1 cellular context compared by ENCODE assay signal in the genomic region with DNA sequence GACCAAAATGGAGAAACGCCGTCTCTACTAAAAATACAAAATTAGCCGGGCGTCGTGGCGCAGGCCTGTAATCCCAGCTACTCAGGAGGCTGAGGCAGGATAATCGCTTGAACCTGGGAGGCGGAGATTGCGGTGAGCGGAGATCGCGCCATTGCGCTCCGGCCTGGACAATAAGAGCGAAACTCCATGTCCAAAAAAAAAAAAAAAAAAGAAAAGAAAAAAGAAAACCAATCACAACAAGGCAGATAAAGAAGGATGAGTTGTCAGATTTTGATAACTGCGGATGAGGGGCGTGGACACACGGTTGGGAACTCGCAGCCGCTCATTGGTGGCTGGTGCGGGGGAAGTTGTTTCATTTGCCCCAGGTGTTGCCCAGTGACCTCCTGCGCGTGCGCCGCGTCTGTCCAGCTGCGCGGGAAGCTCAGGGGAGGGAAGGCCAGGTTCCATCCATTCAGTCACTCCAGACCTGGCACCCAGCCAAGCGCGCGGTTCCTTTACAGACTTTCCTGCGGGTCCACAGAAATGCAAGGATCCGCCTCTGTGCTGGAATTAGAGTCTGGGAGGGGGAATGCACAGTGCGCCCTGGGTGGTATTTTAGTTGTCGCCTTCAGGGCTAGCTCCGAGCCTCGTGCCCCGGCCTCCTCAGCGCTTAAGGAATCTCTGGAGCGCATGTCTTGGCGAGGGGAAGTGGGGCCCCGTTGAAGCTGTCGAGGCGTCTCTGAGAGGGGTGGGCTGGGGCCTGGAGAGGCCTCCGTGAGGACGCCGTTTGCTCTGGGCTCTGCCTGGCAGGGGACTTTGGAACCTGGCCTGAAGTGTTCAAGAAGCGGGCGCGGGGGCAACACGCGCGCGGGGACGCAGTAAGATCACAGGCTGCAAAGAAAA.
A peak's percentile ranks its signal among the peaks of the same experiment; 100 is the strongest.
TF ChIP-seq lines count a peak whose summit lies in the region.

No MANE protein-coding gene starts in this region.

TF ChIP-seq in K562, 482 proteins besides CTCF, POLR2A, EP300 and RAD21 (continued from another document and continues in another):
- TF ChIP-seq DPF2 (IDR thresholded peaks at IDR 0.05) = peak; percentile 44
- 0 out of 3 replicates have a peak, but pooled peaks of 1 of the 2 experiments have one; percentile 74 for TF ChIP-seq CBX3 (IDR thresholded peaks at IDR 0.05; ENCODE audit: borderline replicate concordance in 1 of 2, low read length in 2 of 2)
- TF ChIP-seq HOXB6 (CRISPR knock-in tag; IDR thresholded peaks at IDR 0.05; ENCODE audit: borderline replicate concordance) = no peak
- TF ChIP-seq, protein P1, sequence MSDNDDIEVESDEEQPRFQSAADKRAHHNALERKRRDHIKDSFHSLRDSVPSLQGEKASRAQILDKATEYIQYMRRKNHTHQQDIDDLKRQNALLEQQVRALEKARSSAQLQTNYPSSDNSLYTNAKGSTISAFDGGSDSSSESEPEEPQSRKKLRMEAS (CRISPR knock-in tag; IDR thresholded peaks at IDR 0.05) = peak; percentile 95
- peak; percentile 84; the same call in 1 of the 2 replicates for TF ChIP-seq FOXK1 (CRISPR knock-in tag; IDR thresholded peaks at IDR 0.05; ENCODE audit: borderline replicate concordance)
- no peak for TF ChIP-seq MCM2 (IDR thresholded peaks at IDR 0.05; ENCODE audit: low read depth)
- TF ChIP-seq ZEB2 (IDR thresholded peaks at IDR 0.05) = no peak
- TF ChIP-seq, protein P2, sequence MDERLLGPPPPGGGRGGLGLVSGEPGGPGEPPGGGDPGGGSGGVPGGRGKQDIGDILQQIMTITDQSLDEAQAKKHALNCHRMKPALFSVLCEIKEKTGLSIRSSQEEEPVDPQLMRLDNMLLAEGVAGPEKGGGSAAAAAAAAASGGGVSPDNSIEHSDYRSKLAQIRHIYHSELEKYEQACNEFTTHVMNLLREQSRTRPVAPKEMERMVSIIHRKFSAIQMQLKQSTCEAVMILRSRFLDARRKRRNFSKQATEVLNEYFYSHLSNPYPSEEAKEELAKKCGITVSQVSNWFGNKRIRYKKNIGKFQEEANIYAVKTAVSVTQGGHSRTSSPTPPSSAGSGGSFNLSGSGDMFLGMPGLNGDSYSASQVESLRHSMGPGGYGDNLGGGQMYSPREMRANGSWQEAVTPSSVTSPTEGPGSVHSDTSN (CRISPR knock-in tag; IDR thresholded peaks at IDR 0.05; ENCODE audit: low read depth) = no peak
- TF ChIP-seq, protein P2 (tag; conservative IDR thresholded peaks at IDR 0.05; ENCODE audit: low read depth) = no peak
- TF ChIP-seq CREB1 (IDR thresholded peaks at IDR 0.05) = peak; percentile 31; the same call in 1 of the 2 replicates
- no peak for TF ChIP-seq CREB1 (CRISPR knock-in tag; IDR thresholded peaks at IDR 0.05)
- TF ChIP-seq MYC (IDR thresholded peaks at IDR 0.05; ENCODE audit: low read depth, low read length) = peak; percentile 73
- peak; percentile 79; the same call in 1 of the 2 replicates for TF ChIP-seq MYC (CRISPR knock-in tag; IDR thresholded peaks at IDR 0.05; ENCODE audit: borderline replicate concordance, low read depth)
- peak; percentile 34 for TF ChIP-seq RBM39 (optimal IDR thresholded peaks at IDR 0.05; ENCODE audit: low read depth, low read length)
- 0 out of 2 replicates have a peak, but pooled peaks have one; percentile 7 for TF ChIP-seq CEBPG (CRISPR knock-in tag; IDR thresholded peaks at IDR 0.05)
- no peak for TF ChIP-seq CEBPG (tag; conservative IDR thresholded peaks at IDR 0.05 in 1 of 2, IDR thresholded peaks at IDR 0.05 in 1 of 2)
- peak; percentile 60 for TF ChIP-seq C11orf30 (IDR thresholded peaks at IDR 0.05; ENCODE audit: low read depth)
- TF ChIP-seq, protein P3, sequence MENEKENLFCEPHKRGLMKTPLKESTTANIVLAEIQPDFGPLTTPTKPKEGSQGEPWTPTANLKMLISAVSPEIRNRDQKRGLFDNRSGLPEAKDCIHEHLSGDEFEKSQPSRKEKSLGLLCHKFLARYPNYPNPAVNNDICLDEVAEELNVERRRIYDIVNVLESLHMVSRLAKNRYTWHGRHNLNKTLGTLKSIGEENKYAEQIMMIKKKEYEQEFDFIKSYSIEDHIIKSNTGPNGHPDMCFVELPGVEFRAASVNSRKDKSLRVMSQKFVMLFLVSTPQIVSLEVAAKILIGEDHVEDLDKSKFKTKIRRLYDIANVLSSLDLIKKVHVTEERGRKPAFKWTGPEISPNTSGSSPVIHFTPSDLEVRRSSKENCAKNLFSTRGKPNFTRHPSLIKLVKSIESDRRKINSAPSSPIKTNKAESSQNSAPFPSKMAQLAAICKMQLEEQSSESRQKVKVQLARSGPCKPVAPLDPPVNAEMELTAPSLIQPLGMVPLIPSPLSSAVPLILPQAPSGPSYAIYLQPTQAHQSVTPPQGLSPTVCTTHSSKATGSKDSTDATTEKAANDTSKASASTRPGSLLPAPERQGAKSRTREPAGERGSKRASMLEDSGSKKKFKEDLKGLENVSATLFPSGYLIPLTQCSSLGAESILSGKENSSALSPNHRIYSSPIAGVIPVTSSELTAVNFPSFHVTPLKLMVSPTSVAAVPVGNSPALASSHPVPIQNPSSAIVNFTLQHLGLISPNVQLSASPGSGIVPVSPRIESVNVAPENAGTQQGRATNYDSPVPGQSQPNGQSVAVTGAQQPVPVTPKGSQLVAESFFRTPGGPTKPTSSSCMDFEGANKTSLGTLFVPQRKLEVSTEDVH (IDR thresholded peaks at IDR 0.05; ENCODE audit: low read depth, partially characterized antibody) = peak; percentile 74
- TF ChIP-seq, protein P4, sequence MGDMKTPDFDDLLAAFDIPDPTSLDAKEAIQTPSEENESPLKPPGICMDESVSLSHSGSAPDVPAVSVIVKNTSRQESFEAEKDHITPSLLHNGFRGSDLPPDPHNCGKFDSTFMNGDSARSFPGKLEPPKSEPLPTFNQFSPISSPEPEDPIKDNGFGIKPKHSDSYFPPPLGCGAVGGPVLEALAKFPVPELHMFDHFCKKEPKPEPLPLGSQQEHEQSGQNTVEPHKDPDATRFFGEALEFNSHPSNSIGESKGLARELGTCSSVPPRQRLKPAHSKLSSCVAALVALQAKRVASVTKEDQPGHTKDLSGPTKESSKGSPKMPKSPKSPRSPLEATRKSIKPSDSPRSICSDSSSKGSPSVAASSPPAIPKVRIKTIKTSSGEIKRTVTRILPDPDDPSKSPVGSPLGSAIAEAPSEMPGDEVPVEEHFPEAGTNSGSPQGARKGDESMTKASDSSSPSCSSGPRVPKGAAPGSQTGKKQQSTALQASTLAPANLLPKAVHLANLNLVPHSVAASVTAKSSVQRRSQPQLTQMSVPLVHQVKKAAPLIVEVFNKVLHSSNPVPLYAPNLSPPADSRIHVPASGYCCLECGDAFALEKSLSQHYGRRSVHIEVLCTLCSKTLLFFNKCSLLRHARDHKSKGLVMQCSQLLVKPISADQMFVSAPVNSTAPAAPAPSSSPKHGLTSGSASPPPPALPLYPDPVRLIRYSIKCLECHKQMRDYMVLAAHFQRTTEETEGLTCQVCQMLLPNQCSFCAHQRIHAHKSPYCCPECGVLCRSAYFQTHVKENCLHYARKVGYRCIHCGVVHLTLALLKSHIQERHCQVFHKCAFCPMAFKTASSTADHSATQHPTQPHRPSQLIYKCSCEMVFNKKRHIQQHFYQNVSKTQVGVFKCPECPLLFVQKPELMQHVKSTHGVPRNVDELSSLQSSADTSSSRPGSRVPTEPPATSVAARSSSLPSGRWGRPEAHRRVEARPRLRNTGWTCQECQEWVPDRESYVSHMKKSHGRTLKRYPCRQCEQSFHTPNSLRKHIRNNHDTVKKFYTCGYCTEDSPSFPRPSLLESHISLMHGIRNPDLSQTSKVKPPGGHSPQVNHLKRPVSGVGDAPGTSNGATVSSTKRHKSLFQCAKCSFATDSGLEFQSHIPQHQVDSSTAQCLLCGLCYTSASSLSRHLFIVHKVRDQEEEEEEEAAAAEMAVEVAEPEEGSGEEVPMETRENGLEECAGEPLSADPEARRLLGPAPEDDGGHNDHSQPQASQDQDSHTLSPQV (IDR thresholded peaks at IDR 0.05) = peak; percentile 91
- no peak for TF ChIP-seq ZSCAN29 (IDR thresholded peaks at IDR 0.05)
- TF ChIP-seq ZNF121 (CRISPR knock-in tag; conservative IDR thresholded peaks at IDR 0.05) = no peak
- TF ChIP-seq KDM1A (IDR thresholded peaks at IDR 0.05) = peak in 1 of 2 experiments; percentile 27; a peak in 1 of 4 replicates
- TF ChIP-seq, protein P5, sequence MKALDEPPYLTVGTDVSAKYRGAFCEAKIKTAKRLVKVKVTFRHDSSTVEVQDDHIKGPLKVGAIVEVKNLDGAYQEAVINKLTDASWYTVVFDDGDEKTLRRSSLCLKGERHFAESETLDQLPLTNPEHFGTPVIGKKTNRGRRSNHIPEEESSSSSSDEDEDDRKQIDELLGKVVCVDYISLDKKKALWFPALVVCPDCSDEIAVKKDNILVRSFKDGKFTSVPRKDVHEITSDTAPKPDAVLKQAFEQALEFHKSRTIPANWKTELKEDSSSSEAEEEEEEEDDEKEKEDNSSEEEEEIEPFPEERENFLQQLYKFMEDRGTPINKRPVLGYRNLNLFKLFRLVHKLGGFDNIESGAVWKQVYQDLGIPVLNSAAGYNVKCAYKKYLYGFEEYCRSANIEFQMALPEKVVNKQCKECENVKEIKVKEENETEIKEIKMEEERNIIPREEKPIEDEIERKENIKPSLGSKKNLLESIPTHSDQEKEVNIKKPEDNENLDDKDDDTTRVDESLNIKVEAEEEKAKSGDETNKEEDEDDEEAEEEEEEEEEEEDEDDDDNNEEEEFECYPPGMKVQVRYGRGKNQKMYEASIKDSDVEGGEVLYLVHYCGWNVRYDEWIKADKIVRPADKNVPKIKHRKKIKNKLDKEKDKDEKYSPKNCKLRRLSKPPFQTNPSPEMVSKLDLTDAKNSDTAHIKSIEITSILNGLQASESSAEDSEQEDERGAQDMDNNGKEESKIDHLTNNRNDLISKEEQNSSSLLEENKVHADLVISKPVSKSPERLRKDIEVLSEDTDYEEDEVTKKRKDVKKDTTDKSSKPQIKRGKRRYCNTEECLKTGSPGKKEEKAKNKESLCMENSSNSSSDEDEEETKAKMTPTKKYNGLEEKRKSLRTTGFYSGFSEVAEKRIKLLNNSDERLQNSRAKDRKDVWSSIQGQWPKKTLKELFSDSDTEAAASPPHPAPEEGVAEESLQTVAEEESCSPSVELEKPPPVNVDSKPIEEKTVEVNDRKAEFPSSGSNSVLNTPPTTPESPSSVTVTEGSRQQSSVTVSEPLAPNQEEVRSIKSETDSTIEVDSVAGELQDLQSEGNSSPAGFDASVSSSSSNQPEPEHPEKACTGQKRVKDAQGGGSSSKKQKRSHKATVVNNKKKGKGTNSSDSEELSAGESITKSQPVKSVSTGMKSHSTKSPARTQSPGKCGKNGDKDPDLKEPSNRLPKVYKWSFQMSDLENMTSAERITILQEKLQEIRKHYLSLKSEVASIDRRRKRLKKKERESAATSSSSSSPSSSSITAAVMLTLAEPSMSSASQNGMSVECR (CRISPR knock-in tag; IDR thresholded peaks at IDR 0.05) = no peak
- no peak for TF ChIP-seq SMARCA5 (IDR thresholded peaks at IDR 0.05)
- TF ChIP-seq FOXP1 (CRISPR knock-in tag; IDR thresholded peaks at IDR 0.05) = peak; percentile 97
- TF ChIP-seq, protein P6, sequence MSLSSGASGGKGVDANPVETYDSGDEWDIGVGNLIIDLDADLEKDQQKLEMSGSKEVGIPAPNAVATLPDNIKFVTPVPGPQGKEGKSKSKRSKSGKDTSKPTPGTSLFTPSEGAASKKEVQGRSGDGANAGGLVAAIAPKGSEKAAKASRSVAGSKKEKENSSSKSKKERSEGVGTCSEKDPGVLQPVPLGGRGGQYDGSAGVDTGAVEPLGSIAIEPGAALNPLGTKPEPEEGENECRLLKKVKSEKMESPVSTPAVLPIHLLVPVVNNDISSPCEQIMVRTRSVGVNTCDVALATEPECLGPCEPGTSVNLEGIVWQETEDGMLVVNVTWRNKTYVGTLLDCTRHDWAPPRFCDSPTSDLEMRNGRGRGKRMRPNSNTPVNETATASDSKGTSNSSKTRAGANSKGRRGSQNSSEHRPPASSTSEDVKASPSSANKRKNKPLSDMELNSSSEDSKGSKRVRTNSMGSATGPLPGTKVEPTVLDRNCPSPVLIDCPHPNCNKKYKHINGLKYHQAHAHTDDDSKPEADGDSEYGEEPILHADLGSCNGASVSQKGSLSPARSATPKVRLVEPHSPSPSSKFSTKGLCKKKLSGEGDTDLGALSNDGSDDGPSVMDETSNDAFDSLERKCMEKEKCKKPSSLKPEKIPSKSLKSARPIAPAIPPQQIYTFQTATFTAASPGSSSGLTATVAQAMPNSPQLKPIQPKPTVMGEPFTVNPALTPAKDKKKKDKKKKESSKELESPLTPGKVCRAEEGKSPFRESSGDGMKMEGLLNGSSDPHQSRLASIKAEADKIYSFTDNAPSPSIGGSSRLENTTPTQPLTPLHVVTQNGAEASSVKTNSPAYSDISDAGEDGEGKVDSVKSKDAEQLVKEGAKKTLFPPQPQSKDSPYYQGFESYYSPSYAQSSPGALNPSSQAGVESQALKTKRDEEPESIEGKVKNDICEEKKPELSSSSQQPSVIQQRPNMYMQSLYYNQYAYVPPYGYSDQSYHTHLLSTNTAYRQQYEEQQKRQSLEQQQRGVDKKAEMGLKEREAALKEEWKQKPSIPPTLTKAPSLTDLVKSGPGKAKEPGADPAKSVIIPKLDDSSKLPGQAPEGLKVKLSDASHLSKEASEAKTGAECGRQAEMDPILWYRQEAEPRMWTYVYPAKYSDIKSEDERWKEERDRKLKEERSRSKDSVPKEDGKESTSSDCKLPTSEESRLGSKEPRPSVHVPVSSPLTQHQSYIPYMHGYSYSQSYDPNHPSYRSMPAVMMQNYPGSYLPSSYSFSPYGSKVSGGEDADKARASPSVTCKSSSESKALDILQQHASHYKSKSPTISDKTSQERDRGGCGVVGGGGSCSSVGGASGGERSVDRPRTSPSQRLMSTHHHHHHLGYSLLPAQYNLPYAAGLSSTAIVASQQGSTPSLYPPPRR (CRISPR knock-in tag; IDR thresholded peaks at IDR 0.05; ENCODE audit: borderline replicate concordance) = no peak
- TF ChIP-seq ZNF124 (CRISPR knock-in tag; IDR thresholded peaks at IDR 0.05) = no peak
- TF ChIP-seq SAFB (IDR thresholded peaks at IDR 0.05; ENCODE audit: borderline replicate concordance, low read depth, low read length) = no peak
- peak; percentile 32; the same call in 1 of the 2 replicates for TF ChIP-seq CC2D1A (IDR thresholded peaks at IDR 0.05)
- TF ChIP-seq NONO (IDR thresholded peaks at IDR 0.05; ENCODE audit: low read depth in 2 of 2, low read length in 1 of 2) = 0 out of 4 replicates have a peak, but pooled peaks of 1 of the 2 experiments have one; percentile 60
- TF ChIP-seq, protein P7, sequence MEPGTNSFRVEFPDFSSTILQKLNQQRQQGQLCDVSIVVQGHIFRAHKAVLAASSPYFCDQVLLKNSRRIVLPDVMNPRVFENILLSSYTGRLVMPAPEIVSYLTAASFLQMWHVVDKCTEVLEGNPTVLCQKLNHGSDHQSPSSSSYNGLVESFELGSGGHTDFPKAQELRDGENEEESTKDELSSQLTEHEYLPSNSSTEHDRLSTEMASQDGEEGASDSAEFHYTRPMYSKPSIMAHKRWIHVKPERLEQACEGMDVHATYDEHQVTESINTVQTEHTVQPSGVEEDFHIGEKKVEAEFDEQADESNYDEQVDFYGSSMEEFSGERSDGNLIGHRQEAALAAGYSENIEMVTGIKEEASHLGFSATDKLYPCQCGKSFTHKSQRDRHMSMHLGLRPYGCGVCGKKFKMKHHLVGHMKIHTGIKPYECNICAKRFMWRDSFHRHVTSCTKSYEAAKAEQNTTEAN (CRISPR knock-in tag; IDR thresholded peaks at IDR 0.05) = peak; percentile 73; the same call in 1 of the 2 replicates
- 0 out of 2 replicates have a peak, but pooled peaks have one; percentile 48 for TF ChIP-seq ZNF76 (CRISPR knock-in tag; IDR thresholded peaks at IDR 0.05; ENCODE audit: borderline replicate concordance)
